In genomic region chr3:46882377-46883015, GRCh38 we compare ENCODE assay signal across 8 cellular contexts. TPM values are rescaled to one million over a fixed set of nuclear protein-coding genes. Genes with fewer than 3 reads are reported as not detected.
DNase-seq lines count a peak whose midpoint lies in the region; ATAC-seq, FAIRE-seq and TF ChIP-seq lines count a peak whose summit lies in the region.

No MANE protein-coding gene starts in this region.

- H3K9me1 ChIP-seq in endothelial cell of umbilical vein (replicated peaks; ENCODE audit: control insufficient read depth, extremely low read depth, insufficient read depth, low read length): no peaks in the 10 kb centered on the region

- H3K9ac ChIP-seq in ES-I3 (ENCODE audit: low read depth, low read length) (peak overlapping the region; percentile 66; the same call in 1 of the 2 replicates), endothelial cell of umbilical vein (replicated peaks; ENCODE audit: extremely low read depth, insufficient read depth, low read length) (no peak overlapping the region)

- TF ChIP-seq CTCF in Peyer's patch (IDR thresholded peaks at IDR 0.05) (no peak), endothelial cell of umbilical vein (IDR thresholded peaks at IDR 0.05; ENCODE audit: extremely low read depth in 1 of 2, insufficient read depth in 1 of 2, low read depth in 1 of 2, low read length in 2 of 2) (no peak)

- dilution Hi-C loops in endothelial cell of umbilical vein (cut with MboI; ENCODE audit: extremely low pct_ligation_motif_present, low sequenced_read_pairs): no loop called here

- H3K27ac Mint-ChIP-seq in naive thymus-derived CD8-positive, alpha-beta T cell: no peak overlapping the region

- H3K9me3 ChIP-seq in ES-I3 (ENCODE audit: control insufficient read depth, insufficient read depth, low read length): no peaks in the 10 kb centered on the region
- H3K9me3 ChIP-seq in Peyer's patch: no peaks in the 10 kb centered on the region
- H3K9me3 ChIP-seq in endothelial cell of umbilical vein (replicated peaks; ENCODE audit: control insufficient read depth, insufficient read depth, low read length): no peaks in the 10 kb centered on the region

- H3K4me3 ChIP-seq in Peyer's patch (peak overlapping the region; percentile 40 to 59 (median 48)), endothelial cell of umbilical vein (replicated peaks in 1 of 3; ENCODE audit: insufficient read depth in 1 of 3, low read depth in 1 of 3, low read length in 3 of 3) (peak overlapping the region; percentile 12 to 26 (median 21))

- H3K27ac ChIP-seq in Peyer's patch: peak overlapping the region; percentile 62 to 82 (median 70)
- H3K27ac ChIP-seq in endothelial cell of umbilical vein (ENCODE audit: insufficient read depth, low read depth, low read length): no peak overlapping the region

- H3K36me3 ChIP-seq in ES-I3 (ENCODE audit: insufficient read depth, low read length) (no peaks in the 10 kb centered on the region), Peyer's patch (no peaks in the 10 kb centered on the region), endothelial cell of umbilical vein (ENCODE audit: control insufficient read depth in 2 of 2, extremely low read depth in 1 of 2, insufficient read depth in 2 of 2, low read length in 2 of 2) (no peaks in the 10 kb centered on the region)

- peak; percentile 16 to 36 for ATAC-seq in naive thymus-derived CD8-positive, alpha-beta T cell
- no peak for ATAC-seq in GM21825 (IDR thresholded peaks at IDR 0.05; ENCODE audit: unreplicated experiment)

- H3K9me3 Mint-ChIP-seq in naive thymus-derived CD8-positive, alpha-beta T cell: no peaks in the 10 kb centered on the region

- peaks cover 0 to 25% (median 7%) of the 10 kb centered on the region in 4 donors for H3K4me1 Mint-ChIP-seq in naive thymus-derived CD8-positive, alpha-beta T cell

- H3K27me3 ChIP-seq in Peyer's patch: peaks cover 0 to 24% of the 10 kb centered on the region in 2 donors
- H3K27me3 ChIP-seq in endothelial cell of umbilical vein (ENCODE audit: control insufficient read depth in 2 of 2, insufficient read depth in 2 of 2, low read length in 2 of 2): peaks cover 32 to 44% of the 10 kb centered on the region in 2 experiments

- FAIRE-seq in endothelial cell of umbilical vein (lab: Jason Lieb, UNC): no peak

- peak overlapping the region; percentile 60 to 81 (median 71) for H3K4me3 Mint-ChIP-seq in naive thymus-derived CD8-positive, alpha-beta T cell

- no peaks in the 10 kb centered on the region for H3K79me2 ChIP-seq in endothelial cell of umbilical vein (ENCODE audit: control insufficient read depth, insufficient read depth, low read length)

- H2AFZ ChIP-seq in endothelial cell of umbilical vein (ENCODE audit: low read depth, low read length): peak overlapping the region; percentile 69

- H3K4me1 ChIP-seq in ES-I3 (ENCODE audit: insufficient read depth, low read length) (peaks cover 26% of the 10 kb centered on the region), Peyer's patch (peaks cover 0 to 25% (median 13%) of the 10 kb centered on the region in 4 donors), endothelial cell of umbilical vein (ENCODE audit: control insufficient read depth, extremely low read depth, insufficient read depth, low read length) (no peaks in the 10 kb centered on the region)

- intact Hi-C loops in endothelial cell of umbilical vein (cut with micrococcal nuclease): loop anchor here (1.0 kb wide), 1 partner anchor 10 kb away; no protein-coding TSS in a partner anchor
- intact Hi-C loops in posterior vena cava (cut with DNase I): no loop called here

- H3K27me3 Mint-ChIP-seq in naive thymus-derived CD8-positive, alpha-beta T cell: peaks cover 18 to 56% (median 33%) of the 10 kb centered on the region in 5 donors

- peak overlapping the region; percentile 62 for H3K4me2 ChIP-seq in endothelial cell of umbilical vein (ENCODE audit: insufficient read depth, low read length)

- no peaks in the 10 kb centered on the region for H4K20me1 ChIP-seq in endothelial cell of umbilical vein (replicated peaks; ENCODE audit: control insufficient read depth, extremely low read depth, insufficient read depth, low read length)

- BruUV-seq in endothelial cell of umbilical vein (replicated peaks; lab: Mats Ljungman, UMichigan): no TSS peak

- CTCF ChIA-PET in endothelial cell of umbilical vein (lab: Charles Lee): interaction anchor here (0.7 to 1.3 kb wide), 3 partner anchors 15 to 176 kb away, joined by 3 to 4 read pairs (median 4); no protein-coding TSS in a partner anchor

- no peak for DNase-seq in Peyer's patch
- DNase-seq in endothelial cell of umbilical vein (ENCODE audit: low read depth, low spot score): peak; percentile 26
- DNase-seq in naive thymus-derived CD8-positive, alpha-beta T cell: no peak
- DNase-seq in posterior vena cava (ENCODE audit: low spot score): no peak
- DNase-seq in HK-2 (ENCODE audit: unreplicated experiment): no peak
- no peak for DNase-seq in NCI-H1048 (lab: John Stamatoyannopoulos, UW)

- no peak for TF ChIP-seq POLR2A in Peyer's patch (IDR thresholded peaks at IDR 0.05)
- TF ChIP-seq POLR2A in endothelial cell of umbilical vein (IDR thresholded peaks at IDR 0.05; ENCODE audit: low read depth, low read length): no peak

- POLR2A ChIA-PET in endothelial cell of umbilical vein (lab: Charles Lee): no interaction called here
- POLR2A ChIA-PET in naive thymus-derived CD8-positive, alpha-beta T cell (lab: Charles Lee): no interaction called here

- no peaks in the 10 kb centered on the region for H3K36me3 Mint-ChIP-seq in naive thymus-derived CD8-positive, alpha-beta T cell

TF ChIP-seq in endothelial cell of umbilical vein, 7 proteins besides CTCF, POLR2A, EP300 and RAD21:
- TF ChIP-seq JUN (IDR thresholded peaks at IDR 0.05; ENCODE audit: borderline replicate concordance, insufficient read depth, insufficient read length, low read depth): no peak
- TF ChIP-seq EZH2 (IDR thresholded peaks at IDR 0.05; ENCODE audit: borderline replicate concordance, low read depth, low read length, severe bottlenecking): peak; percentile 91
TF ChIP-seq in endothelial cell of umbilical vein: peak in this region for 1.

RNA-seq across cellular contexts. Expression of gene PTH1R, which starts 5.0 kb away (rescaled TPM):
- total RNA-seq in Peyer's patch: 10 to 100 TPM in 1 of 4 donors, 1 to 10 TPM in 3; 2.4 to 12.4 (median 5.7) TPM
- 0.46 and 0.65 TPM in 2 replicates for total RNA-seq in endothelial cell of umbilical vein
- 0.08 TPM in 1 of 2 replicates, not detected in the other for polyA plus RNA-seq in endothelial cell of umbilical vein
- polyA plus RNA-seq in endothelial cell of umbilical vein (2011; cell fraction: cytosol; rRNA removed): 0.14 and 0.25 TPM in 2 replicates
- 0.15 and 0.30 TPM in 2 replicates for polyA plus RNA-seq in endothelial cell of umbilical vein (2011; cell fraction: nucleus; rRNA removed)
- polyA plus RNA-seq in endothelial cell of umbilical vein (2012): 0.17 TPM in 1 of 2 replicates, not detected in the other
- not detected in 2 replicates for polyA minus RNA-seq in endothelial cell of umbilical vein
- polyA minus RNA-seq in endothelial cell of umbilical vein (2011; cell fraction: cytosol; rRNA and poly(A)+ RNA removed): not detected
- not detected in 2 replicates for polyA minus RNA-seq in endothelial cell of umbilical vein (2011; cell fraction: nucleus; rRNA and poly(A)+ RNA removed)
- total RNA-seq in naive thymus-derived CD8-positive, alpha-beta T cell: not detected
- polyA plus RNA-seq in naive thymus-derived CD8-positive, alpha-beta T cell: not detected
- total RNA-seq in posterior vena cava: 10 to 100 TPM in 1 of 2 donors, 1 to 10 TPM in 1; 5.8 to 17.9 TPM

RNA-seq across cellular contexts. Expression of gene MYL3, which starts 19.3 kb away (rescaled TPM):
- total RNA-seq in Peyer's patch (10 to 100 TPM in 1 of 4 donors, 1 to 10 TPM in 1, not detected in 2; 1.5 to 17.3 TPM), endothelial cell of umbilical vein (not detected in 2 replicates), posterior vena cava (1 to 10 TPM; 3.2 to 5.9 TPM)
- polyA plus RNA-seq in endothelial cell of umbilical vein: not detected in 2 replicates
- not detected in 2 replicates for polyA plus RNA-seq in endothelial cell of umbilical vein (2011; cell fraction: cytosol; rRNA removed)
- not detected in 2 replicates for polyA plus RNA-seq in endothelial cell of umbilical vein (2011; cell fraction: nucleus; rRNA removed)
- polyA plus RNA-seq in endothelial cell of umbilical vein (2012): not detected in 2 replicates
- not detected in 2 replicates for polyA minus RNA-seq in endothelial cell of umbilical vein
- not detected for polyA minus RNA-seq in endothelial cell of umbilical vein (2011; cell fraction: cytosol; rRNA and poly(A)+ RNA removed)
- not detected in 2 replicates for polyA minus RNA-seq in endothelial cell of umbilical vein (2011; cell fraction: nucleus; rRNA and poly(A)+ RNA removed)
- not detected for total RNA-seq in naive thymus-derived CD8-positive, alpha-beta T cell
- polyA plus RNA-seq in naive thymus-derived CD8-positive, alpha-beta T cell: not detected
